ENCODE assay signal across 8 cellular contexts in genomic region chr1:96362623-96363022, GRCh38.
A peak's percentile ranks its signal among the peaks of the same experiment; 100 is the strongest.
DNase-seq lines count a peak whose midpoint lies in the region; ATAC-seq and TF ChIP-seq lines count a peak whose summit lies in the region.

No MANE protein-coding gene starts in this region.

- H3K9me3 ChIP-seq in effector memory CD4-positive, alpha-beta T cell (ENCODE audit: control insufficient read depth, low read length) = no peaks in the 10 kb centered on the region
- no peaks in the 10 kb centered on the region for H3K9me3 ChIP-seq in esophagus muscularis mucosa

- no peaks in the 10 kb centered on the region for H3K4me1 ChIP-seq in effector memory CD4-positive, alpha-beta T cell (ENCODE audit: control insufficient read depth, insufficient read depth, low read length, poor library complexity, severe bottlenecking)
- peaks cover 0 to 9% (median 0%) of the 10 kb centered on the region in 4 donors for H3K4me1 ChIP-seq in esophagus muscularis mucosa

- no peak overlapping the region for H3K4me3 ChIP-seq in effector memory CD4-positive, alpha-beta T cell (ENCODE audit: insufficient read depth, low read depth, low read length, poor library complexity, severe bottlenecking)
- H3K4me3 ChIP-seq in esophagus muscularis mucosa = no peak overlapping the region

- H3K27me3 ChIP-seq in effector memory CD4-positive, alpha-beta T cell (replicated peaks; ENCODE audit: control insufficient read depth, insufficient read depth, low read length, poor library complexity, severe bottlenecking) = no peaks in the 10 kb centered on the region
- no peaks in the 10 kb centered on the region for H3K27me3 ChIP-seq in esophagus muscularis mucosa

- intact Hi-C loops in esophagus muscularis mucosa (cut with DNase I) = no loop called here

- TF ChIP-seq EP300 in esophagus muscularis mucosa (IDR thresholded peaks at IDR 0.05) = no peak

- no peak overlapping the region for H3K27ac ChIP-seq in effector memory CD4-positive, alpha-beta T cell (ENCODE audit: insufficient read depth, low read length, poor library complexity, severe bottlenecking)
- no peak overlapping the region for H3K27ac ChIP-seq in esophagus muscularis mucosa (replicated peaks in 1 of 4)

- H3K36me3 ChIP-seq in effector memory CD4-positive, alpha-beta T cell (ENCODE audit: control insufficient read depth, insufficient read depth, low read length) = no peaks in the 10 kb centered on the region
- no peaks in the 10 kb centered on the region for H3K36me3 ChIP-seq in esophagus muscularis mucosa

- peak; percentile 71 for ATAC-seq in HG02938 (IDR thresholded peaks at IDR 0.05; ENCODE audit: unreplicated experiment)

- no peak for TF ChIP-seq POLR2A in esophagus muscularis mucosa (IDR thresholded peaks at IDR 0.05; ENCODE audit: low read depth)

- TF ChIP-seq CTCF in esophagus muscularis mucosa (IDR thresholded peaks at IDR 0.05) = no peak

- DNase-seq in GDM1 (lab: John Stamatoyannopoulos, UW) (peak; percentile 83), SIG-M5 treated with dmso at 0.1 percent for 504 hours (lab: John Stamatoyannopoulos, UW; ENCODE audit: unreplicated experiment) (peak; percentile 94), glomerular visceral epithelial cell (ENCODE audit: extremely low spot score) (peak; percentile 95), NCI-H1048 (lab: John Stamatoyannopoulos, UW) (no peak), esophagus muscularis mucosa (ENCODE audit: extremely low spot score) (no peak)
- no peak for DNase-seq in stimulated activated CD4-positive, alpha-beta T cell treated with anti-CD3 and anti-CD28 coated beads, Interleukin-4, amount 100 ng/mL, for 4 hours
- no peak for DNase-seq in effector memory CD4-positive, alpha-beta T cell

Comparison
In these comparisons a context has a peak if more than half of its experiments do, and no peak if none do; other contexts are left out.
1. DNase-seq: peak in GDM1 (single experiment), SIG-M5 treated with dmso at 0.1 percent for 504 hours (single experiment) and glomerular visceral epithelial cell (single experiment); none in NCI-H1048 (single experiment), stimulated activated CD4-positive, alpha-beta T cell treated with anti-CD3 and anti-CD28 coated beads, Interleukin-4, amount 100 ng/mL, for 4 hours (0 of 2), effector memory CD4-positive, alpha-beta T cell (0 of 3) and esophagus muscularis mucosa (single experiment).